Comparison of ENCODE assay signal across 1 cellular context in the genomic region with DNA sequence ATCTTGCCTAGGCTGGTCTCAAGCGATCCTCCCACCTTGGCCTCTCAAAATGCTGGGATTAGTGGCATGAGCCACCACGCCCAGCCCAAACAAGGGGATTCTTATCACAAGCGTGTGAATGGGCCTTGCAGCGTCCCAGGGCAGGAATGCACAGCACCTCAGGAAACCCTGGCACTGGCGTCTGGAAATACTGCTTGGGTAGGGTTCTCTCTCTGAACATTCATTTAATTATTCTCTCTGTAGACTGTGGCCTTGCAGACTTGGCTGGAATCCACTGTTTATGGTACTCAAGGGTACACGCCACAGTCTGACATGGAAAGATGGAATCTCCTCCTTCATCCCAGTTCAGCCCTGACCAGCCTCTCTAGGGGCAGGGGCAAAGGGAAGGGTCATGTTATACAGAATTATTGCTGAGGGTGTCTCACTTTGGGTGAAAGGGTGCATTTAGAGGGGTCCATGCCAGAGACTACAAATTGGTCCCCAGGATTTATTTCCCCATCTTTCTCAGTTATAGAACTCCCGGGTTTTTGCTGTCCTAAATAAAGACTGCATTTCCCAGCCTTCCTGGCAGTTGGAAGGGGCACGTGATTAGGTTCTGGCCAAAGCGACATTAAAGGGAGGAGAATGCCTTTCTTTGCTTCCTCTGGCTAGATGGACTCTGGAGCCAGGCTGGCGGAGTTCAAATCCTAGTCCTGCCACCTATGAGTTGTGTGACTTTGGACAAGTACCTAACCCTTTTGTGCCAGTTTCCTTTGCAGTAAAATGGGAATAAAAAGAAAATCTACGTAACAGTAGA.
TF ChIP-seq lines count a peak whose summit lies in the region.

No MANE protein-coding gene starts in this region.

TF ChIP-seq in H1, 55 proteins besides CTCF, POLR2A, EP300 and RAD21 (continued from another document):
- TF ChIP-seq EZH2 (IDR thresholded peaks at IDR 0.05; ENCODE audit: low read depth, low read length, severe bottlenecking) (no peak), TCF12 (IDR thresholded peaks at IDR 0.05; ENCODE audit: low read depth, low read length) (no peak), TAF7 (optimal IDR thresholded peaks at IDR 0.05; ENCODE audit: borderline replicate concordance, low read depth, low read length) (no peak)
- TF ChIP-seq, protein P1, sequence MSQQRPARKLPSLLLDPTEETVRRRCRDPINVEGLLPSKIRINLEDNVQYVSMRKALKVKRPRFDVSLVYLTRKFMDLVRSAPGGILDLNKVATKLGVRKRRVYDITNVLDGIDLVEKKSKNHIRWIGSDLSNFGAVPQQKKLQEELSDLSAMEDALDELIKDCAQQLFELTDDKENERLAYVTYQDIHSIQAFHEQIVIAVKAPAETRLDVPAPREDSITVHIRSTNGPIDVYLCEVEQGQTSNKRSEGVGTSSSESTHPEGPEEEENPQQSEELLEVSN (IDR thresholded peaks at IDR 0.05): no peak
- TF ChIP-seq, protein P2, sequence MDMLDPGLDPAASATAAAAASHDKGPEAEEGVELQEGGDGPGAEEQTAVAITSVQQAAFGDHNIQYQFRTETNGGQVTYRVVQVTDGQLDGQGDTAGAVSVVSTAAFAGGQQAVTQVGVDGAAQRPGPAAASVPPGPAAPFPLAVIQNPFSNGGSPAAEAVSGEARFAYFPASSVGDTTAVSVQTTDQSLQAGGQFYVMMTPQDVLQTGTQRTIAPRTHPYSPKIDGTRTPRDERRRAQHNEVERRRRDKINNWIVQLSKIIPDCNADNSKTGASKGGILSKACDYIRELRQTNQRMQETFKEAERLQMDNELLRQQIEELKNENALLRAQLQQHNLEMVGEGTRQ (IDR thresholded peaks at IDR 0.05; ENCODE audit: low read length): no peak
